Comparison of ENCODE assay signal across 8 cellular contexts in genomic region chr7:133252506-133252857, GRCh38. TPM values are rescaled to one million over a fixed set of nuclear protein-coding genes. Genes with fewer than 3 reads are reported as not detected.
DNase-seq lines count a peak whose midpoint lies in the region; ATAC-seq and TF ChIP-seq lines count a peak whose summit lies in the region.

No MANE protein-coding gene starts in this region.

- peak overlapping the region; percentile 73 for H3K4me3 ChIP-seq in Jurkat, Clone E6-1 (ENCODE audit: low read length)
- no peak overlapping the region for H3K4me3 ChIP-seq in mammary epithelial cell (replicated peaks in 1 of 3; ENCODE audit: insufficient read depth in 1 of 3, low read depth in 2 of 3, low read length in 3 of 3)

- H3K4me1 ChIP-seq in ES-I3 (ENCODE audit: insufficient read depth, low read length) (peaks cover 4% of the 10 kb centered on the region; the same call in 1 of the 2 replicates), mammary epithelial cell (ENCODE audit: insufficient read depth, low read length) (peaks cover 4% of the 10 kb centered on the region)

- no peak for ATAC-seq in GM21528 (IDR thresholded peaks at IDR 0.05; ENCODE audit: low FRiP score, unreplicated experiment)

- peak overlapping the region; percentile 43 for H2AFZ ChIP-seq in mammary epithelial cell (ENCODE audit: low read depth, low read length)

- H3K79me2 ChIP-seq in mammary epithelial cell (ENCODE audit: insufficient read depth, low read length), result peaks cover 42% of the 10 kb centered on the region

- no peaks in the 10 kb centered on the region for H3K9me3 ChIP-seq in ES-I3 (ENCODE audit: control insufficient read depth, insufficient read depth, low read length)
- no peaks in the 10 kb centered on the region for H3K9me3 ChIP-seq in mammary epithelial cell (replicated peaks; ENCODE audit: insufficient read depth, low read length)

- 67% methylated on average over 3 of the region's 3 CpGs for WGBS in mammary epithelial cell (ENCODE audit: low coverage, missing lambda C conversion rate)

- intact Hi-C loops in mammary epithelial cell (cut with micrococcal nuclease), result loop anchor here (10.0 kb wide), 2 partner anchors 602 to 762 kb away; no protein-coding TSS in a partner anchor

- no peaks in the 10 kb centered on the region for H4K20me1 ChIP-seq in mammary epithelial cell (ENCODE audit: insufficient read depth, low read length)

- H3K4me2 ChIP-seq in mammary epithelial cell (ENCODE audit: insufficient read depth, low read depth, low read length), result peak overlapping the region; percentile 22

- H3K9me3 Mint-ChIP-seq in osteocyte (ENCODE audit: unreplicated experiment), result peaks cover 16% of the 10 kb centered on the region

- no peaks in the 10 kb centered on the region for H3K27me3 Mint-ChIP-seq in osteocyte (ENCODE audit: unreplicated experiment)

- CTCF ChIA-PET in mammary epithelial cell (lab: Charles Lee; ENCODE audit: low non-redundant PET), result interaction anchor here (0.6 kb wide), 1 partner anchor 321 kb away, joined by 3 read pairs; no protein-coding TSS in a partner anchor

- no peak for DNase-seq in Jurkat, Clone E6-1 (ENCODE audit: low read depth, low spot score)
- DNase-seq in mammary epithelial cell, result no peak
- DNase-seq in osteocyte (ENCODE audit: extremely low spot score, unreplicated experiment), result no peak
- DNase-seq in MV-4-11 (lab: John Stamatoyannopoulos, UW), result no peak
- DNase-seq in KG1 (lab: John Stamatoyannopoulos, UW), result no peak
- DNase-seq in substantia nigra (lab: John Stamatoyannopoulos, UW), result no peak

- in situ Hi-C loops in mammary epithelial cell (cut with MboI; ENCODE audit: low sequenced_read_pairs in 2 of 2), result no loop called here

- dilution Hi-C loops in mammary epithelial cell (cut with HindIII; ENCODE audit: low sequenced_read_pairs), result no loop called here

- BruUV-seq in mammary epithelial cell (replicated peaks; lab: Mats Ljungman, UMichigan), result no TSS peak

- TF ChIP-seq CTCF in mammary epithelial cell (conservative IDR thresholded peaks at IDR 0.05 in 1 of 2, IDR thresholded peaks at IDR 0.05 in 1 of 2; ENCODE audit: extremely low read depth in 1 of 2, insufficient read depth in 1 of 2, low read depth in 1 of 2, low read length in 2 of 2) (no peak), osteocyte (IDR thresholded peaks at IDR 0.05) (no peak)

- H3K4me3 Mint-ChIP-seq in osteocyte (ENCODE audit: unreplicated experiment), result peak overlapping the region; percentile 93

- H3K27ac Mint-ChIP-seq in osteocyte (ENCODE audit: unreplicated experiment), result no peak overlapping the region

- H3K9ac ChIP-seq in ES-I3 (ENCODE audit: low read depth, low read length) (peak overlapping the region; percentile 28; the same call in 1 of the 2 replicates), mammary epithelial cell (ENCODE audit: insufficient read depth, low read length) (no peak overlapping the region)

- no peaks in the 10 kb centered on the region for H3K27me3 ChIP-seq in mammary epithelial cell (ENCODE audit: insufficient read depth, low read length)

- H3K36me3 Mint-ChIP-seq in osteocyte (ENCODE audit: unreplicated experiment), result peaks cover 2% of the 10 kb centered on the region

- H3K36me3 ChIP-seq in ES-I3 (ENCODE audit: insufficient read depth, low read length), result no peaks in the 10 kb centered on the region
- H3K36me3 ChIP-seq in mammary epithelial cell (ENCODE audit: insufficient read depth, low read length), result no peaks in the 10 kb centered on the region

- H3K4me1 Mint-ChIP-seq in osteocyte (ENCODE audit: unreplicated experiment), result peaks cover 25% of the 10 kb centered on the region

- H3K27ac ChIP-seq in mammary epithelial cell (ENCODE audit: insufficient read depth, low read depth, low read length) (no peak overlapping the region), substantia nigra (ENCODE audit: low read depth, low read length, poor library complexity, severe bottlenecking) (no peak overlapping the region)

RNA-seq across cellular contexts. Expression of gene EXOC4, which starts 0.4 kb away (rescaled TPM):
- polyA plus RNA-seq in Jurkat, Clone E6-1 (2012; ENCODE audit: insufficient read depth, insufficient read length), result 114 TPM
- total RNA-seq in mammary epithelial cell (10 to 100 TPM; 90.4 to 91.7 TPM), osteocyte (99.9 and 105 TPM in 2 replicates)
- polyA plus RNA-seq in mammary epithelial cell, result 51.5 TPM
- 88.4 TPM for polyA minus RNA-seq in mammary epithelial cell
